ENCODE assay signal across 19 cellular contexts in genomic region chr7:15916666-15917388, GRCh38.
DNase-seq lines count a peak whose midpoint lies in the region; ATAC-seq, FAIRE-seq and TF ChIP-seq lines count a peak whose summit lies in the region.
"Had no signal": no experiment of that assay in that cellular context is flagged by ENCODE, and none has a peak within 500 bp of the region (broad histone marks: within the 10 kb centered on the region; RNA-seq: fewer than 3 reads in every experiment).

No MANE protein-coding gene starts in this region.

- ATAC-seq in GM12878 (peak; percentile 21; the same call in 1 of the 3 replicates), body of pancreas (no peak)
- ATAC-seq: HCT116, sciatic nerve had no signal

- no peaks in the 10 kb centered on the region for H4K20me1 ChIP-seq in GM12878 (ENCODE audit: control insufficient read depth, insufficient read depth)

- no peak overlapping the region for H3K27ac ChIP-seq in GM12878 (ENCODE audit: control insufficient read depth, insufficient read depth)
- peak overlapping the region; percentile 34 for H3K27ac ChIP-seq in suprapubic skin
- no peak overlapping the region for H3K27ac ChIP-seq in body of pancreas
- H3K27ac ChIP-seq: SK-N-MC, thyroid gland had no signal

- no peak overlapping the region for H3K4me2 ChIP-seq in GM12878 (ENCODE audit: control insufficient read depth, insufficient read depth)

- BruUV-seq in GM12878 (replicated peaks; lab: Mats Ljungman, UMichigan) = no TSS peak

- TF ChIP-seq CTCF in GM12878 (IDR thresholded peaks at IDR 0.05 in 2 of 3, conservative IDR thresholded peaks at IDR 0.05 in 1 of 3; ENCODE audit: control insufficient read depth in 2 of 3, extremely low read depth in 1 of 3, insufficient read depth in 1 of 3, low read depth in 3 of 3, low read length in 3 of 3) (no peak), fibroblast of villous mesenchyme (IDR thresholded peaks at IDR 0.05; ENCODE audit: insufficient read depth, low read depth, low read length) (no peak), suprapubic skin (IDR thresholded peaks at IDR 0.05) (no peak), body of pancreas (IDR thresholded peaks at IDR 0.05) (no peak)

- TF ChIP-seq POLR2A in GM12878 (IDR thresholded peaks at IDR 0.05; ENCODE audit: low read depth, low read length) (no peak), suprapubic skin (IDR thresholded peaks at IDR 0.05) (no peak), body of pancreas (IDR thresholded peaks at IDR 0.05) (no peak)

- H3K9ac ChIP-seq in GM12878 (ENCODE audit: control insufficient read depth, insufficient read depth, low read length) = no peak overlapping the region

- DNase-seq in HCEC 1CT (peak; percentile 13), GM12878 (ENCODE audit: low read depth, low spot score) (no peak), fibroblast of villous mesenchyme (ENCODE audit: low read depth) (peak; percentile 37), suprapubic skin (ENCODE audit: low spot score in 2 of 2) (no peak), NCI-H510A treated with DMSO at 0.1 percent for 48 hours (lab: John Stamatoyannopoulos, UW) (no peak), body of pancreas (no peak), DMS114 treated with DMSO at 0.1 percent for 48 hours (lab: John Stamatoyannopoulos, UW; ENCODE audit: unreplicated experiment) (no peak)
- DNase-seq: activated CD4-positive, alpha-beta T cell treated with anti-CD3 and anti-CD28 coated beads for 48 hours; activated CD8-positive, alpha-beta memory T cell treated with anti-CD3 and anti-CD28 coated beads, Interleukin-2, amount 50 U/mL, for 4 hours; activated effector memory CD4-positive, alpha-beta T cell treated with anti-CD3 and anti-CD28 coated beads, Interleukin-2, amount 50 U/mL, for 16 hours; erythroblast; hypothalamus; Karpas-422; NCI-H1436 treated with DMSO at 0.1 percent for 48 hours; stimulated activated CD4-positive, alpha-beta T cell treated with anti-CD3 and anti-CD28 coated beads, Interleukin-4, amount 100 ng/mL, for 1 hour; thyroid gland had no signal

- CTCF ChIA-PET in GM12878 (lab: Yijun Ruan, JAX) = no interaction called here

- no peaks in the 10 kb centered on the region for H3K9me3 ChIP-seq in GM12878 (replicated peaks; ENCODE audit: control insufficient read depth, insufficient read depth, low read length)
- H3K9me3 ChIP-seq in suprapubic skin = no peaks in the 10 kb centered on the region
- H3K9me3 ChIP-seq in body of pancreas = no peaks in the 10 kb centered on the region
- H3K9me3 ChIP-seq: thyroid gland had no signal

- POLR2A ChIA-PET in GM12878 (lab: Charles Lee) = no interaction called here

- TF ChIP-seq RAD21 in GM12878 (IDR thresholded peaks at IDR 0.05; ENCODE audit: insufficient read depth, low read depth, low read length) = no peak

- H3K27me3 ChIP-seq in GM12878 (replicated peaks in 1 of 2; ENCODE audit: control insufficient read depth in 2 of 2, insufficient read depth in 2 of 2, low read length in 1 of 2) = no peaks in the 10 kb centered on the region
- H3K27me3 ChIP-seq in suprapubic skin = no peaks in the 10 kb centered on the region
- no peaks in the 10 kb centered on the region for H3K27me3 ChIP-seq in body of pancreas
- H3K27me3 ChIP-seq: thyroid gland had no signal

- no peak overlapping the region for H2AFZ ChIP-seq in GM12878 (ENCODE audit: control insufficient read depth, low read depth, low read length)

- no peak for FAIRE-seq in GM12878 (lab: Jason Lieb, UNC)

- in situ Hi-C loops in GM12878 (cut with MboI) = no loop called here

- no peak overlapping the region for H3K4me3 ChIP-seq in GM12878
- no peak overlapping the region for H3K4me3 ChIP-seq in fibroblast of villous mesenchyme (ENCODE audit: low read depth, low read length)
- peak overlapping the region; percentile 10 for H3K4me3 ChIP-seq in suprapubic skin
- no peak overlapping the region for H3K4me3 ChIP-seq in body of pancreas
- H3K4me3 ChIP-seq: SK-N-MC, thyroid gland had no signal

- SMC1A ChIA-PET in GM12878 (lab: Charles Lee; ENCODE audit: uncharacterized antibody, unreplicated experiment) = interaction anchor here (1.2 kb wide), 1 partner anchor 9 kb away, joined by 3 read pairs; no protein-coding TSS in a partner anchor

- intact Hi-C loops in GM12878 (cut with micrococcal nuclease; ENCODE audit: unreplicated experiment) = no loop called here
- intact Hi-C loops in body of pancreas (cut with DNase I) = no loop called here

- TF ChIP-seq EP300 in GM12878 (IDR thresholded peaks at IDR 0.05; ENCODE audit: borderline replicate concordance in 1 of 2, control insufficient read depth in 1 of 2, low read depth in 2 of 2, low read length in 2 of 2) (no peak), suprapubic skin (IDR thresholded peaks at IDR 0.05) (no peak)

- H3K4me1 ChIP-seq in GM12878 (ENCODE audit: control insufficient read depth, insufficient read depth, low read length) (no peaks in the 10 kb centered on the region), suprapubic skin (peaks cover 3% of the 10 kb centered on the region), body of pancreas (no peaks in the 10 kb centered on the region)
- H3K4me1 ChIP-seq: thyroid gland had no signal

- no peaks in the 10 kb centered on the region for H3K79me2 ChIP-seq in GM12878 (ENCODE audit: control insufficient read depth, insufficient read depth, low read length)

- WGBS in GM12878 (ENCODE audit: insufficient coverage, insufficient replicate concordance, low lambda C conversion rate, missing lambda C conversion rate) = 37% methylated on average over 5 of the region's 5 CpGs
- 58% methylated on average over 5 of the region's 5 CpGs for WGBS in suprapubic skin
- 60 to 71% methylated on average over 5 of the region's 5 CpGs for WGBS in body of pancreas, 2 donors

- RAD21 ChIA-PET in GM12878 (lab: Charles Lee; ENCODE audit: unreplicated experiment) = no interaction called here

- H3K36me3 ChIP-seq in GM12878 (ENCODE audit: control insufficient read depth in 2 of 2, insufficient read depth in 2 of 2, low read length in 1 of 2) (no peaks in the 10 kb centered on the region), suprapubic skin (no peaks in the 10 kb centered on the region), body of pancreas (replicated peaks in 1 of 2; ENCODE audit: insufficient read depth in 1 of 2, low read depth in 2 of 2) (no peaks in the 10 kb centered on the region)
- H3K36me3 ChIP-seq: thyroid gland had no signal

TF ChIP-seq in GM12878, 131 proteins besides CTCF, POLR2A, EP300 and RAD21:
- TF ChIP-seq IKZF1 (conservative IDR thresholded peaks at IDR 0.05) (no peak), ZNF622 (IDR thresholded peaks at IDR 0.05) (no peak), KLF5 (IDR thresholded peaks at IDR 0.05; ENCODE audit: partially characterized antibody) (no peak), CBX5 (IDR thresholded peaks at IDR 0.05; ENCODE audit: low read depth) (no peak), NBN (IDR thresholded peaks at IDR 0.05) (no peak), MTA2 (IDR thresholded peaks at IDR 0.05; ENCODE audit: low read depth) (no peak), ETV6 (conservative IDR thresholded peaks at IDR 0.05 in 1 of 2, IDR thresholded peaks at IDR 0.05 in 1 of 2; ENCODE audit: borderline replicate concordance in 1 of 2, low read depth in 1 of 2) (no peak), ZSCAN29 (IDR thresholded peaks at IDR 0.05) (no peak), SREBF2 (IDR thresholded peaks at IDR 0.05; ENCODE audit: low read length) (no peak), MYB (IDR thresholded peaks at IDR 0.05; ENCODE audit: borderline replicate concordance, low read depth, low read length) (no peak), ELK1 (IDR thresholded peaks at IDR 0.05; ENCODE audit: low read depth, low read length) (no peak), NR2C1 (IDR thresholded peaks at IDR 0.05) (no peak)
TF ChIP-seq in GM12878: peak in this region for 0.

Comparison
In these comparisons a context has a peak if more than half of its experiments do, and no peak if none do; other contexts are left out.
1. DNase-seq: peak in HCEC 1CT (single experiment) and fibroblast of villous mesenchyme (single experiment); none in GM12878 (single experiment), suprapubic skin (0 of 2), NCI-H510A treated with DMSO at 0.1 percent for 48 hours (single experiment), body of pancreas (0 of 4) and DMS114 treated with DMSO at 0.1 percent for 48 hours (single experiment).